In genomic region chr2:124079045-124079444, GRCh38 we compare ENCODE assay signal across 18 cellular contexts. TPM values are rescaled to one million over a fixed set of nuclear protein-coding genes. Genes with fewer than 3 reads are reported as not detected.
A peak's percentile ranks its signal among the peaks of the same experiment; 100 is the strongest.
DNase-seq lines count a peak whose midpoint lies in the region; TF ChIP-seq lines count a peak whose summit lies in the region.
"Had no signal": no experiment of that assay in that cellular context is flagged by ENCODE, and none has a peak within 500 bp of the region (broad histone marks: within the 10 kb centered on the region; RNA-seq: fewer than 3 reads in every experiment).

No MANE protein-coding gene starts in this region.

- CTCF ChIA-PET in CD4-positive, alpha-beta memory T cell (lab: Charles Lee; ENCODE audit: partially characterized antibody), result no interaction called here
- CTCF ChIA-PET in MCF 10A (lab: Yijun Ruan, JAX), result no interaction called here

- H3K4me3 Mint-ChIP-seq in CD4-positive, alpha-beta memory T cell, result no peak overlapping the region
- H3K4me3 Mint-ChIP-seq in MCF 10A (ENCODE audit: unreplicated experiment), result no peak overlapping the region
- H3K4me3 Mint-ChIP-seq: CD14-positive monocyte; CD8-positive, alpha-beta T cell had no signal

- no peaks in the 10 kb centered on the region for H3K27me3 ChIP-seq in CD4-positive, alpha-beta memory T cell (ENCODE audit: insufficient read depth, low read length)
- H3K27me3 ChIP-seq: BLaER1 had no signal

- no peaks in the 10 kb centered on the region for H3K36me3 ChIP-seq in CD4-positive, alpha-beta memory T cell (ENCODE audit: insufficient read depth, low read length)
- H3K36me3 ChIP-seq: BLaER1 had no signal

- DNase-seq in NCI-H524 (lab: John Stamatoyannopoulos, UW), result peak; percentile 4 to 35
- DNase-seq in NCI-H524 treated with DMSO at 0.1 percent for 48 hours (lab: John Stamatoyannopoulos, UW), result no peak
- peak; percentile 3 for DNase-seq in G401 (ENCODE audit: low spot score)
- peak; percentile 81 for DNase-seq in SK-N-DZ (ENCODE audit: low spot score)
- DNase-seq in retina, result peak; percentile 10
- DNase-seq in CD4-positive, alpha-beta memory T cell, result no peak
- no peak for DNase-seq in MCF 10A (ENCODE audit: unreplicated experiment)
- DNase-seq: 8988T; Calu3; CD8-positive, alpha-beta T cell; DMS79 treated with DMSO at 0.1 percent for 48 hours; HCEC 1CT had no signal

- no peaks in the 10 kb centered on the region for H3K27me3 Mint-ChIP-seq in CD4-positive, alpha-beta memory T cell
- H3K27me3 Mint-ChIP-seq in MCF 10A (ENCODE audit: insufficient read depth, unreplicated experiment), result no peaks in the 10 kb centered on the region

- no peaks in the 10 kb centered on the region for H3K4me1 ChIP-seq in CD4-positive, alpha-beta memory T cell (ENCODE audit: insufficient read depth, low read length)
- H3K4me1 ChIP-seq: BLaER1 had no signal

- no peak overlapping the region for H3K4me3 ChIP-seq in CD4-positive, alpha-beta memory T cell (ENCODE audit: low read length in 2 of 2)
- H3K4me3 ChIP-seq: BLaER1, GM12878 had no signal

- H3K9me3 ChIP-seq in CD4-positive, alpha-beta memory T cell (ENCODE audit: control insufficient read depth in 1 of 2, low read length in 2 of 2), result no peaks in the 10 kb centered on the region
- H3K9me3 ChIP-seq: BLaER1 had no signal

- no peaks in the 10 kb centered on the region for H3K4me1 Mint-ChIP-seq in CD4-positive, alpha-beta memory T cell
- peaks cover 9% of the 10 kb centered on the region for H3K4me1 Mint-ChIP-seq in MCF 10A (ENCODE audit: insufficient read depth, unreplicated experiment)
- H3K4me1 Mint-ChIP-seq: CD14-positive monocyte had no signal

- TF ChIP-seq CTCF in MCF 10A (IDR thresholded peaks at IDR 0.05; ENCODE audit: unreplicated experiment), result no peak

- no peak overlapping the region for H3K27ac Mint-ChIP-seq in CD4-positive, alpha-beta memory T cell
- no peak overlapping the region for H3K27ac Mint-ChIP-seq in MCF 10A (ENCODE audit: low read depth, unreplicated experiment)
- H3K27ac Mint-ChIP-seq: CD14-positive monocyte; CD8-positive, alpha-beta T cell had no signal

- POLR2A ChIA-PET in CD4-positive, alpha-beta memory T cell (lab: Charles Lee; ENCODE audit: partially characterized antibody), result no interaction called here
- POLR2A ChIA-PET in MCF 10A (lab: Yijun Ruan, JAX), result no interaction called here

- H3K9me3 Mint-ChIP-seq in CD4-positive, alpha-beta memory T cell, result peaks cover 0 to 7% (median 0%) of the 10 kb centered on the region in 8 donors
- no peaks in the 10 kb centered on the region for H3K9me3 Mint-ChIP-seq in MCF 10A (ENCODE audit: unreplicated experiment)

- no peaks in the 10 kb centered on the region for H3K36me3 Mint-ChIP-seq in CD4-positive, alpha-beta memory T cell
- no peaks in the 10 kb centered on the region for H3K36me3 Mint-ChIP-seq in MCF 10A (ENCODE audit: insufficient read depth, unreplicated experiment)
- H3K36me3 Mint-ChIP-seq: CD14-positive monocyte; CD8-positive, alpha-beta T cell had no signal

- in situ Hi-C loops in G401 (cut with HindIII; ENCODE audit: low sequenced_read_pairs), result no loop called here

- no peak overlapping the region for H3K27ac ChIP-seq in CD4-positive, alpha-beta memory T cell (ENCODE audit: low read depth, low read length)
- H3K27ac ChIP-seq: BLaER1 had no signal

- no TSS peak for BruUV-seq in MCF 10A (replicated peaks; lab: Mats Ljungman, UMichigan)

- intact Hi-C loops in CD4-positive, alpha-beta memory T cell (cut with micrococcal nuclease), result no loop called here
- intact Hi-C loops in MCF 10A (cut with micrococcal nuclease), result no loop called here

RNA-seq across cellular contexts. Expression of gene CNTNAP5, which starts 54.0 kb away (rescaled TPM):
- not detected in 2 replicates for total RNA-seq in G401 (2014; rRNA removed; shearing (Covaris generic))
- polyA plus RNA-seq in SK-N-DZ (2014; cell fraction: cytosol; rRNA removed), result 0.38 and 0.98 TPM in 2 replicates
- polyA plus RNA-seq in SK-N-DZ (2014; cell fraction: nucleus; rRNA removed), result 0.32 and 3.8 TPM in 2 replicates
- not detected for total RNA-seq in CD4-positive, alpha-beta memory T cell
- polyA plus RNA-seq in CD4-positive, alpha-beta memory T cell, result not detected
- not detected in 2 replicates for total RNA-seq in MCF 10A (2022)
- total RNA-seq: A673; Calu3; CD8-positive, alpha-beta T cell; GM12878; HT-29 had no signal
- polyA plus RNA-seq: AG04450, CD14-positive monocyte, GM12878 had no signal

Comparison
In these comparisons a context has a peak if more than half of its experiments do, and no peak if none do; other contexts are left out.
1. DNase-seq: peak in NCI-H524 (2 of 2), G401 (single experiment), SK-N-DZ (single experiment) and retina (single experiment); none in NCI-H524 treated with DMSO at 0.1 percent for 48 hours (single experiment), CD4-positive, alpha-beta memory T cell (0 of 5) and MCF 10A (single experiment).